20 cellular contexts compared by ENCODE assay signal in genomic region chrX:150227321-150227860, GRCh38.
A peak's percentile ranks its signal among the peaks of the same experiment; 100 is the strongest.
DNase-seq lines count a peak whose midpoint lies in the region; ATAC-seq and TF ChIP-seq lines count a peak whose summit lies in the region.
"Had no signal": no experiment of that assay in that cellular context is flagged by ENCODE, and none has a peak within 500 bp of the region (broad histone marks: within the 10 kb centered on the region; RNA-seq: fewer than 3 reads in every experiment).

No MANE protein-coding gene starts in this region.

- H3K27me3 Mint-ChIP-seq in activated naive CD8-positive, alpha-beta T cell treated with anti-CD3 and anti-CD28 coated beads, Interleukin-2, amount 10 ng/mL, durations not matched to agents 7 days and 5 days: peaks cover 3% of the 10 kb centered on the region
- peaks cover 2% of the 10 kb centered on the region for H3K27me3 Mint-ChIP-seq in activated naive CD8-positive, alpha-beta T cell treated with anti-CD3 and anti-CD28 coated beads, Interleukin-2, amount 50 U/mL, for 24 hours
- H3K27me3 Mint-ChIP-seq in T-helper 2 cell treated with Interferon-gamma antibody and Interleukin-4, amounts not matched to agents 5 μg/mL and 100 μg/mL, for 36 hours (ENCODE audit: low read depth): peaks cover 10% of the 10 kb centered on the region

- H3K4me3 Mint-ChIP-seq in activated naive CD8-positive, alpha-beta T cell treated with anti-CD3 and anti-CD28 coated beads, Interleukin-2, amount 10 ng/mL, durations not matched to agents 7 days and 5 days: peak overlapping the region; percentile 13
- H3K4me3 Mint-ChIP-seq in activated naive CD8-positive, alpha-beta T cell treated with anti-CD3 and anti-CD28 coated beads, Interleukin-2, amount 50 U/mL, for 24 hours: no peak overlapping the region
- H3K4me3 Mint-ChIP-seq in T-helper 2 cell treated with Interferon-gamma antibody and Interleukin-4, amounts not matched to agents 5 μg/mL and 100 μg/mL, for 36 hours: no peak overlapping the region
- H3K4me3 Mint-ChIP-seq: CD8-positive, alpha-beta T cell; GM23338 had no signal

- H3K27ac ChIP-seq in SJCRH30: 0 out of 2 replicates have a peak overlapping the region, but pooled peaks have one; percentile 33
- H3K27ac ChIP-seq: HL-60 had no signal

- H3K4me3 ChIP-seq in SJCRH30: no peak overlapping the region
- H3K4me3 ChIP-seq: GM23338 had no signal

- no peaks in the 10 kb centered on the region for H3K9me3 Mint-ChIP-seq in activated naive CD8-positive, alpha-beta T cell treated with anti-CD3 and anti-CD28 coated beads, Interleukin-2, amount 10 ng/mL, durations not matched to agents 7 days and 5 days
- H3K9me3 Mint-ChIP-seq in activated naive CD8-positive, alpha-beta T cell treated with anti-CD3 and anti-CD28 coated beads, Interleukin-2, amount 50 U/mL, for 24 hours: no peaks in the 10 kb centered on the region
- H3K9me3 Mint-ChIP-seq in T-helper 2 cell treated with Interferon-gamma antibody and Interleukin-4, amounts not matched to agents 5 μg/mL and 100 μg/mL, for 36 hours: no peaks in the 10 kb centered on the region
- H3K9me3 Mint-ChIP-seq: CD8-positive, alpha-beta T cell; GM23338 had no signal

- H3K27me3 ChIP-seq in SJCRH30: no peaks in the 10 kb centered on the region

- H3K4me1 ChIP-seq in SJCRH30: peaks cover 7% of the 10 kb centered on the region

- no peaks in the 10 kb centered on the region for H3K36me3 ChIP-seq in SJCRH30

- H3K4me1 Mint-ChIP-seq in activated naive CD8-positive, alpha-beta T cell treated with anti-CD3 and anti-CD28 coated beads, Interleukin-2, amount 10 ng/mL, durations not matched to agents 7 days and 5 days: peaks cover 5% of the 10 kb centered on the region
- no peaks in the 10 kb centered on the region for H3K4me1 Mint-ChIP-seq in activated naive CD8-positive, alpha-beta T cell treated with anti-CD3 and anti-CD28 coated beads, Interleukin-2, amount 50 U/mL, for 24 hours
- peaks cover 2% of the 10 kb centered on the region for H3K4me1 Mint-ChIP-seq in T-helper 2 cell treated with Interferon-gamma antibody and Interleukin-4, amounts not matched to agents 5 μg/mL and 100 μg/mL, for 36 hours (ENCODE audit: low read depth)

- no peak for DNase-seq in activated naive CD8-positive, alpha-beta T cell treated with anti-CD3 and anti-CD28 coated beads, Interleukin-2, amount 10 ng/mL, durations not matched to agents 7 days and 5 days
- DNase-seq in activated naive CD8-positive, alpha-beta T cell treated with anti-CD3 and anti-CD28 coated beads, Interleukin-2, amount 50 U/mL, for 24 hours: no peak
- DNase-seq in SJCRH30 (peak; percentile 61 to 68), kidney tubule cell (ENCODE audit: low spot score) (peak; percentile 23), GDM1 (lab: John Stamatoyannopoulos, UW) (no peak), DMS53 (lab: John Stamatoyannopoulos, UW) (no peak), GM20000 (ENCODE audit: low spot score) (no peak)
- no peak for DNase-seq in T-helper 2 cell treated with Interferon-gamma antibody and Interleukin-4, amounts not matched to agents 5 μg/mL and 100 μg/mL, for 36 hours (ENCODE audit: low spot score)
- DNase-seq: Calu3, DMS79, HCEC 1CT, IMR-90, Karpas-422, NCI-H1092 treated with DMSO at 0.1 percent for 48 hours, NCI-H2081 treated with DMSO at 0.1 percent for 48 hours, NCI-H748 treated with DMSO at 0.1 percent for 48 hours, PC-3 had no signal

- POLR2A ChIA-PET in activated naive CD8-positive, alpha-beta T cell treated with anti-CD3 and anti-CD28 coated beads, Interleukin-2, amount 10 ng/mL, durations not matched to agents 7 days and 5 days (lab: Charles Lee): no interaction called here

- H3K9me3 ChIP-seq in SJCRH30 (replicated peaks): no peaks in the 10 kb centered on the region

- TF ChIP-seq CTCF in GM20000 (IDR thresholded peaks at IDR 0.05; ENCODE audit: extremely low read depth, missing control alignments): no peak

- no peak for ATAC-seq in activated naive CD8-positive, alpha-beta T cell treated with anti-CD3 and anti-CD28 coated beads, Interleukin-2, amount 10 ng/mL, durations not matched to agents 7 days and 5 days (ENCODE audit: low read depth)
- ATAC-seq in activated naive CD8-positive, alpha-beta T cell treated with anti-CD3 and anti-CD28 coated beads, Interleukin-2, amount 50 U/mL, for 24 hours: no peak
- ATAC-seq: CD8-positive, alpha-beta T cell; PC-3 had no signal

- no peak overlapping the region for H3K27ac Mint-ChIP-seq in activated naive CD8-positive, alpha-beta T cell treated with anti-CD3 and anti-CD28 coated beads, Interleukin-2, amount 10 ng/mL, durations not matched to agents 7 days and 5 days
- H3K27ac Mint-ChIP-seq in activated naive CD8-positive, alpha-beta T cell treated with anti-CD3 and anti-CD28 coated beads, Interleukin-2, amount 50 U/mL, for 24 hours: no peak overlapping the region
- no peak overlapping the region for H3K27ac Mint-ChIP-seq in T-helper 2 cell treated with Interferon-gamma antibody and Interleukin-4, amounts not matched to agents 5 μg/mL and 100 μg/mL, for 36 hours
- H3K27ac Mint-ChIP-seq: CD8-positive, alpha-beta T cell; GM23338 had no signal

- H3K36me3 Mint-ChIP-seq in activated naive CD8-positive, alpha-beta T cell treated with anti-CD3 and anti-CD28 coated beads, Interleukin-2, amount 10 ng/mL, durations not matched to agents 7 days and 5 days: no peaks in the 10 kb centered on the region
- H3K36me3 Mint-ChIP-seq in activated naive CD8-positive, alpha-beta T cell treated with anti-CD3 and anti-CD28 coated beads, Interleukin-2, amount 50 U/mL, for 24 hours (ENCODE audit: low read depth): no peaks in the 10 kb centered on the region
- H3K36me3 Mint-ChIP-seq in T-helper 2 cell treated with Interferon-gamma antibody and Interleukin-4, amounts not matched to agents 5 μg/mL and 100 μg/mL, for 36 hours (ENCODE audit: low read depth): no peaks in the 10 kb centered on the region
- H3K36me3 Mint-ChIP-seq: CD8-positive, alpha-beta T cell had no signal

Comparison
In these comparisons a context has a peak if more than half of its experiments do, and no peak if none do; other contexts are left out.
1. DNase-seq: peak in SJCRH30 (2 of 2) and kidney tubule cell (single experiment); none in activated naive CD8-positive, alpha-beta T cell treated with anti-CD3 and anti-CD28 coated beads, Interleukin-2, amount 10 ng/mL, durations not matched to agents 7 days and 5 days (single experiment), activated naive CD8-positive, alpha-beta T cell treated with anti-CD3 and anti-CD28 coated beads, Interleukin-2, amount 50 U/mL, for 24 hours (single experiment), GDM1 (single experiment), DMS53 (single experiment), GM20000 (single experiment) and T-helper 2 cell treated with Interferon-gamma antibody and Interleukin-4, amounts not matched to agents 5 μg/mL and 100 μg/mL, for 36 hours (single experiment).